9 cellular contexts compared by ENCODE assay signal in genomic region chr5:155260798-155261197, GRCh38.
DNase-seq lines count a peak whose midpoint lies in the region; ATAC-seq, FAIRE-seq and TF ChIP-seq lines count a peak whose summit lies in the region.
"Had no signal": no experiment of that assay in that cellular context is flagged by ENCODE, and none has a peak within 500 bp of the region (broad histone marks: within the 10 kb centered on the region; RNA-seq: fewer than 3 reads in every experiment).

No MANE protein-coding gene starts in this region.

- H3K27ac ChIP-seq in mesendoderm (ENCODE audit: low read depth, low read length): no peak overlapping the region
- H3K27ac ChIP-seq in trophoblast cell (ENCODE audit: low read depth, low read length): no peak overlapping the region
- H3K27ac ChIP-seq in gastroesophageal sphincter: no peak overlapping the region

- H3K4me3 ChIP-seq in mesendoderm (ENCODE audit: low read length) (no peak overlapping the region), trophoblast cell (ENCODE audit: low read depth, low read length) (no peak overlapping the region), gastroesophageal sphincter (no peak overlapping the region)

- no CpG with 5 or more reads among the region's 3 CpGs for WGBS in mesendoderm (ENCODE audit: extremely low coverage, insufficient coverage, low lambda C conversion rate)
- WGBS in trophoblast cell (ENCODE audit: extremely low coverage, insufficient coverage, insufficient read length): no CpG with 5 or more reads among the region's 3 CpGs
- WGBS in gastroesophageal sphincter (ENCODE audit: low coverage in 1 of 2), 2 donors: 69 to 72% methylated on average over 2 to 3 of the region's 3 CpGs

- H3K56ac ChIP-seq in mesendoderm (ENCODE audit: low read length): no peak overlapping the region

- TF ChIP-seq POLR2A in GM12892 (IDR thresholded peaks at IDR 0.05; ENCODE audit: low read depth, low read length): no peak
- TF ChIP-seq POLR2A in gastroesophageal sphincter (IDR thresholded peaks at IDR 0.05): no peak

- H3K18ac ChIP-seq in mesendoderm (ENCODE audit: low read length) (no peak overlapping the region), trophoblast cell (ENCODE audit: low read length) (no peak overlapping the region)

- H2BK15ac ChIP-seq in mesendoderm (replicated peaks; ENCODE audit: low read depth): no peak overlapping the region

- H3K4me2 ChIP-seq in mesendoderm (ENCODE audit: low read length) (no peak overlapping the region), trophoblast cell (ENCODE audit: low read length) (no peak overlapping the region)

- no peaks in the 10 kb centered on the region for H3K79me1 ChIP-seq in mesendoderm (ENCODE audit: low read length)
- H3K79me1 ChIP-seq in trophoblast cell (ENCODE audit: low read length): no peaks in the 10 kb centered on the region

- H3K4me1 ChIP-seq in mesendoderm (ENCODE audit: control insufficient read depth, low read depth, low read length) (no peaks in the 10 kb centered on the region), trophoblast cell (ENCODE audit: control insufficient read depth in 1 of 2, insufficient read depth in 2 of 2, low read length in 2 of 2) (no peaks in the 10 kb centered on the region), gastroesophageal sphincter (no peaks in the 10 kb centered on the region)

- H4K91ac ChIP-seq in trophoblast cell (ENCODE audit: low read depth, low read length): no peak overlapping the region

- no peak overlapping the region for H2BK120ac ChIP-seq in mesendoderm (ENCODE audit: low read depth, low read length)
- no peak overlapping the region for H2BK120ac ChIP-seq in trophoblast cell (ENCODE audit: insufficient read depth, low read length, poor library complexity)

- DNase-seq in GM12892 (ENCODE audit: insufficient read length) (no peak), KBM-7 (peak; percentile 18), OCI-M1 (lab: John Stamatoyannopoulos, UW) (peak; percentile 36), mesendoderm (peak; percentile 71), cerebellar nuclear complex (lab: John Stamatoyannopoulos, UW) (no peak), trophoblast cell (no peak)
- no peak for DNase-seq in stimulated activated CD8-positive, alpha-beta memory T cell treated with anti-CD3 and anti-CD28 coated beads, Interleukin-4, amount 100 ng/mL, for 48 hours

- no peak overlapping the region for H4K12ac ChIP-seq in trophoblast cell (ENCODE audit: low read depth, low read length)

- in situ Hi-C loops in KBM-7 (cut with MboI; ENCODE audit: low pct_unique_long_range_greater_than_20kb, low sequenced_read_pairs): no loop called here

- H3K14ac ChIP-seq in trophoblast cell (ENCODE audit: low read length): no peak overlapping the region

- H3K36me3 ChIP-seq in mesendoderm (ENCODE audit: control insufficient read depth, insufficient read depth, low read length) (no peaks in the 10 kb centered on the region), trophoblast cell (ENCODE audit: control insufficient read depth in 1 of 2, insufficient read depth in 2 of 2, low read length in 2 of 2) (no peaks in the 10 kb centered on the region), gastroesophageal sphincter (no peaks in the 10 kb centered on the region)

- H3K27me3 ChIP-seq in mesendoderm (ENCODE audit: insufficient read depth, low read length, poor library complexity) (no peaks in the 10 kb centered on the region), trophoblast cell (ENCODE audit: insufficient read depth, low read length) (no peaks in the 10 kb centered on the region), gastroesophageal sphincter (no peaks in the 10 kb centered on the region)

- no peak overlapping the region for H2BK12ac ChIP-seq in trophoblast cell (ENCODE audit: low read length)

- H3K9ac ChIP-seq in mesendoderm (ENCODE audit: low read length): no peak overlapping the region
- no peak overlapping the region for H3K9ac ChIP-seq in trophoblast cell (ENCODE audit: low read length)

- H2AFZ ChIP-seq in trophoblast cell (ENCODE audit: insufficient read depth, low read length, poor library complexity): no peak overlapping the region

- H4K8ac ChIP-seq in mesendoderm (ENCODE audit: low read depth, low read length) (no peak overlapping the region), trophoblast cell (ENCODE audit: low read depth, low read length) (no peak overlapping the region)

- H3K79me2 ChIP-seq in mesendoderm (ENCODE audit: control insufficient read depth, insufficient read depth, low read length) (no peaks in the 10 kb centered on the region), trophoblast cell (ENCODE audit: control insufficient read depth, insufficient read depth, low read length, poor library complexity) (no peaks in the 10 kb centered on the region)

- no peak for TF ChIP-seq CTCF in gastroesophageal sphincter (IDR thresholded peaks at IDR 0.05)

- no peak for TF ChIP-seq EP300 in gastroesophageal sphincter (IDR thresholded peaks at IDR 0.05)

- H2BK5ac ChIP-seq in mesendoderm (ENCODE audit: low read length) (no peak overlapping the region), trophoblast cell (ENCODE audit: low read depth, low read length, poor library complexity) (no peak overlapping the region)

- no peak overlapping the region for H2AK5ac ChIP-seq in mesendoderm (ENCODE audit: low read length)
- H2AK5ac ChIP-seq in trophoblast cell (ENCODE audit: low read length): no peak overlapping the region

- H3K9me3 ChIP-seq in trophoblast cell (ENCODE audit: insufficient read depth, low read depth, low read length) (no peaks in the 10 kb centered on the region), gastroesophageal sphincter (no peaks in the 10 kb centered on the region)

- no peak overlapping the region for H4K5ac ChIP-seq in mesendoderm (ENCODE audit: low read length)

- FAIRE-seq in GM12892 (lab: Jason Lieb, UNC): peak; percentile 80
- FAIRE-seq: RCC 7860 had no signal

- H3K4ac ChIP-seq in mesendoderm (ENCODE audit: low read depth, low read length): no peak overlapping the region
- H3K4ac ChIP-seq in trophoblast cell (ENCODE audit: low read depth, low read length): no peak overlapping the region

- ATAC-seq in gastroesophageal sphincter: no peak

- H3K23ac ChIP-seq in mesendoderm (ENCODE audit: low read length) (no peak overlapping the region), trophoblast cell (ENCODE audit: low read length) (no peak overlapping the region)

Comparison
In these comparisons a context has a peak if more than half of its experiments do, and no peak if none do; other contexts are left out.
1. DNase-seq: peak in KBM-7 (single experiment), OCI-M1 (single experiment) and mesendoderm (single experiment); none in GM12892 (single experiment), stimulated activated CD8-positive, alpha-beta memory T cell treated with anti-CD3 and anti-CD28 coated beads, Interleukin-4, amount 100 ng/mL, for 48 hours (single experiment), cerebellar nuclear complex (0 of 2) and trophoblast cell (0 of 2).